20 cellular contexts compared by ENCODE assay signal in genomic region chr10:65622608-65623007, GRCh38.
"Had no signal": no experiment of that assay in that cellular context is flagged by ENCODE, and none has a peak within 500 bp of the region (broad histone marks: within the 10 kb centered on the region; RNA-seq: fewer than 3 reads in every experiment).

No MANE protein-coding gene starts in this region.

- ATAC-seq: Panc1 had no signal

- H3K4me1 ChIP-seq: SJSA1 had no signal

- H3K4me3 ChIP-seq: SJSA1, SK-N-MC had no signal

- FAIRE-seq: HTR-8/SVneo had no signal

- H3K27ac ChIP-seq: SJSA1, SK-N-MC had no signal

- H3K27me3 ChIP-seq: SJSA1 had no signal

- H3K36me3 ChIP-seq: SJSA1 had no signal

- DNase-seq: KBM-7, MM.1S, NCI-H1092 treated with DMSO at 0.1 percent for 48 hours, NCI-H1436, NCI-H187, NCI-H2029, NCI-H2081 treated with DMSO at 0.1 percent for 48 hours, NCI-H2171, NCI-H226, NCI-H446, NCI-H510A, NCI-H524 treated with DMSO at 0.1 percent for 48 hours, NCI-H69, NCI-H774, Right ventricle myocardium superior, SIG-M5 had no signal

- H3K9me3 ChIP-seq: SJSA1 had no signal
